8 cellular contexts compared by ENCODE assay signal in the genomic region with DNA sequence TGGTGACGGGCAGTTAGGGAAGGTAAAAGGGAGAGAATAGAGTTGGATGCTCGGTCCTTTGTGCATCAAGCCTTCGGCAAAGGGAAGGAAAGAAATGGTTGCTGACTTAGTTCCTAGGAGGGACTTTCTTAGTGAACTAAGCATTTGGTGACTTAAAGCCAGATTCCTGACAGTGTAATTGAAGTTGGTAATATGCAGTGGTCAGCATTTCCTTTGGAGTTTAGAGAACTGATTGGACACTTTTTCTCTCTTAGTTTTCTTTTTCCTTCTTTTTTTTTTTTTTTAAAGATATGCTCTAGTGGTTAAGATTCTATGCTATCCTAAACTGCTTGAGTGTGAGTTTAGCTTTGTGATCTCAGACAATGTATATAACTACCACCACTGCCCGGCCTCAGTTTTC. TPM values are rescaled to one million over a fixed set of nuclear protein-coding genes. Genes with fewer than 3 reads are reported as not detected.
DNase-seq lines count a peak whose midpoint lies in the region; ATAC-seq and TF ChIP-seq lines count a peak whose summit lies in the region.

No MANE protein-coding gene starts in this region.

- peaks cover 62% of the 10 kb centered on the region for H3K79me2 ChIP-seq in KMS-11 (ENCODE audit: insufficient read depth, low read depth)

- H3K27ac ChIP-seq in CD4-positive, alpha-beta T cell (ENCODE audit: low read depth, low read length): no peak overlapping the region
- H3K27ac ChIP-seq in KMS-11 (no peak overlapping the region), substantia nigra (ENCODE audit: low read depth, low read length, poor library complexity, severe bottlenecking) (no peak overlapping the region)

- no peak for ATAC-seq in CD4-positive, alpha-beta T cell (ENCODE audit: poor library complexity)
- no peak for ATAC-seq in natural killer cell treated with Interleukin-12 subunit alpha and Interleukin-12 subunit beta and Interleukin-15 and Interleukin-18, amount 100 ng/mL, for 72 hours
- ATAC-seq in HG02759 (IDR thresholded peaks at IDR 0.05; ENCODE audit: unreplicated experiment): no peak
- no peak for ATAC-seq in HG02798 (IDR thresholded peaks at IDR 0.05; ENCODE audit: poor library complexity, unreplicated experiment)

- no peak for TF ChIP-seq CTCF in CD4-positive, alpha-beta T cell (IDR thresholded peaks at IDR 0.05)
- TF ChIP-seq CTCF in KMS-11 (conservative IDR thresholded peaks at IDR 0.05; ENCODE audit: low read depth, low read length) (no peak), choroid plexus epithelial cell (conservative IDR thresholded peaks at IDR 0.05; ENCODE audit: low read depth, low read length) (no peak)

- peaks cover 38% of the 10 kb centered on the region for H3K4me1 ChIP-seq in KMS-11 (ENCODE audit: low read depth, poor library complexity, severe bottlenecking)

- H3K4me1 Mint-ChIP-seq in CD4-positive, alpha-beta T cell (ENCODE audit: low read depth): peaks cover 54% of the 10 kb centered on the region
- H3K4me1 Mint-ChIP-seq in natural killer cell treated with Interleukin-12 subunit alpha and Interleukin-12 subunit beta and Interleukin-15 and Interleukin-18, amount 100 ng/mL, for 72 hours (ENCODE audit: low read depth in 2 of 2): peaks cover 56 to 60% of the 10 kb centered on the region in 2 donors

- intact Hi-C loops in CD4-positive, alpha-beta T cell (cut with DNase I, micrococcal nuclease): loop anchor here in 1 of 2 experiments (5.0 kb wide), 2 partner anchors 64 to 379 kb away; partner anchors contain the start of genes GNE and MELK

- H3K27ac Mint-ChIP-seq in CD4-positive, alpha-beta T cell: peak overlapping the region; percentile 54
- H3K27ac Mint-ChIP-seq in natural killer cell treated with Interleukin-12 subunit alpha and Interleukin-12 subunit beta and Interleukin-15 and Interleukin-18, amount 100 ng/mL, for 72 hours: peak overlapping the region; percentile 64 to 76

- peaks cover 36% of the 10 kb centered on the region for H3K36me3 Mint-ChIP-seq in CD4-positive, alpha-beta T cell (ENCODE audit: low read depth)
- peaks cover 20% of the 10 kb centered on the region for H3K36me3 Mint-ChIP-seq in natural killer cell treated with Interleukin-12 subunit alpha and Interleukin-12 subunit beta and Interleukin-15 and Interleukin-18, amount 100 ng/mL, for 72 hours

- CTCF ChIA-PET in CD4-positive, alpha-beta T cell (lab: Charles Lee): no interaction called here

- H3K4me3 ChIP-seq in KMS-11 (IDR thresholded peaks at IDR 0.05; ENCODE audit: insufficient read depth, low read depth, low read length) (no peak overlapping the region), choroid plexus epithelial cell (ENCODE audit: low read depth, low read length) (peak overlapping the region; percentile 78)

- no peak for DNase-seq in CD4-positive, alpha-beta T cell
- peak; percentile 32 for DNase-seq in choroid plexus epithelial cell (ENCODE audit: low read depth)
- no peak for DNase-seq in natural killer cell treated with Interleukin-12 subunit alpha and Interleukin-12 subunit beta and Interleukin-15 and Interleukin-18, amount 100 ng/mL, for 72 hours (ENCODE audit: low spot score)
- DNase-seq in substantia nigra (lab: John Stamatoyannopoulos, UW): no peak
- no peak for DNase-seq in glomerular visceral epithelial cell (ENCODE audit: extremely low spot score)

- no peaks in the 10 kb centered on the region for H3K27me3 ChIP-seq in CD4-positive, alpha-beta T cell (ENCODE audit: control insufficient read depth, insufficient read depth, low read length)
- no peaks in the 10 kb centered on the region for H3K27me3 ChIP-seq in KMS-11 (ENCODE audit: insufficient read depth, low read depth)

- H3K36me3 ChIP-seq in KMS-11 (ENCODE audit: insufficient read depth): no peaks in the 10 kb centered on the region; the same call in 1 of the 2 replicates

- H3K4me2 ChIP-seq in KMS-11: peak overlapping the region; percentile 100

- no peaks in the 10 kb centered on the region for H3K27me3 Mint-ChIP-seq in CD4-positive, alpha-beta T cell
- no peaks in the 10 kb centered on the region for H3K27me3 Mint-ChIP-seq in natural killer cell treated with Interleukin-12 subunit alpha and Interleukin-12 subunit beta and Interleukin-15 and Interleukin-18, amount 100 ng/mL, for 72 hours

- H3K9me3 Mint-ChIP-seq in CD4-positive, alpha-beta T cell: no peaks in the 10 kb centered on the region
- no peaks in the 10 kb centered on the region for H3K9me3 Mint-ChIP-seq in natural killer cell treated with Interleukin-12 subunit alpha and Interleukin-12 subunit beta and Interleukin-15 and Interleukin-18, amount 100 ng/mL, for 72 hours

- no peak overlapping the region for H2AFZ ChIP-seq in KMS-11 (ENCODE audit: low read depth)

- no peaks in the 10 kb centered on the region for H3K9me3 ChIP-seq in CD4-positive, alpha-beta T cell (ENCODE audit: control insufficient read depth, low read length)

- H3K4me3 Mint-ChIP-seq in CD4-positive, alpha-beta T cell: peak overlapping the region; percentile 93
- H3K4me3 Mint-ChIP-seq in natural killer cell treated with Interleukin-12 subunit alpha and Interleukin-12 subunit beta and Interleukin-15 and Interleukin-18, amount 100 ng/mL, for 72 hours: peak overlapping the region; percentile 97

- H3K9ac ChIP-seq in KMS-11: no peak overlapping the region

- POLR2A ChIA-PET in CD4-positive, alpha-beta T cell (lab: Charles Lee): interaction anchor here (3.0 kb wide), 1 partner anchor 9 kb away, joined by 16 read pairs; no protein-coding TSS in a partner anchor

- peaks cover 31% of the 10 kb centered on the region for H4K20me1 ChIP-seq in KMS-11 (ENCODE audit: insufficient read depth)

RNA-seq across cellular contexts. Expression of gene CLTA, which starts 2.3 kb away (rescaled TPM):
- 10 to 100 TPM; 32.0 to 32.8 TPM for total RNA-seq in CD4-positive, alpha-beta T cell
- 100 to 1,000 TPM; 133 to 178 TPM for total RNA-seq in natural killer cell treated with Interleukin-12 subunit alpha and Interleukin-12 subunit beta and Interleukin-15 and Interleukin-18, amount 100 ng/mL, for 72 hours

RNA-seq across cellular contexts. Expression of gene CCIN, which starts 23.9 kb away (rescaled TPM):
- under 1 TPM; 0.22 to 0.36 TPM for total RNA-seq in CD4-positive, alpha-beta T cell
- under 1 TPM in 1 of 2 donors, not detected in 1; 0.19 TPM for total RNA-seq in natural killer cell treated with Interleukin-12 subunit alpha and Interleukin-12 subunit beta and Interleukin-15 and Interleukin-18, amount 100 ng/mL, for 72 hours

RNA-seq across cellular contexts. Expression of gene GLIPR2, which starts 56.5 kb away (rescaled TPM):
- 10 to 100 TPM; 13.6 to 13.7 TPM for total RNA-seq in CD4-positive, alpha-beta T cell
- 10 to 100 TPM; 11.0 to 27.1 TPM for total RNA-seq in natural killer cell treated with Interleukin-12 subunit alpha and Interleukin-12 subunit beta and Interleukin-15 and Interleukin-18, amount 100 ng/mL, for 72 hours
